Comparison of ENCODE assay signal across 1 cellular context in the genomic region with DNA sequence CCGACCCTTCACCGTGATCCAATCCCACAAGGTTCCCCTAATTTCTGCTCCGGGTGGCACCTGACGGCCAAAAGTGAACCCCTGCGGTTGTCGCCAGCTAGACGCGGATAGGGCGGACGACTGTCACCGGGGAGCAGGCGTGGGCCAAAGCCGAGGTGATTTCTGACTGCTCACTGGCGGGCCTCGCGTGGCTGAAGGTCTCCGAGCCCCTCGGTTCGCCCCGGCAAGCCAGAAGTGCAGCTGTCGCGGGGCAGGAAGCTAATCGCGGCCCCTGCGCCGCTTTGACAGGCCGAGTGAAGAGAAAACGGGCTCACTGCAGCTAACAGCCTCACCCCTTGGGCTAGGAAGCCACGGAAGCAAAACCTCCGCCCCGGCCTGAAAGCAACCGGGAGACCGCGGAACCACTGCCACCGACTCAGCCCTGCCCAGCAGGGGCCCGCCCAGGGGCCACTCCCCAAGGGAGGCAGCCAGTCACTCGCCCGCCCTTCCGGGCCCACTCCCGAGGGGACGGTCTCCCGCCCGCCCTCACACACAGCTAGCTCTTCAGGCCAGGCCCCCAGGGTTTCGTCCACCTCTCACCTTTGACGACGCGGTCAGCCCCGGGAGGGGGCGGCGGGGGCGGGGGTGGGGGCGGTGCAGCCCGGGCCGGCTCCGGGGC.
TF ChIP-seq lines count a peak whose summit lies in the region.

No MANE protein-coding gene starts in this region.

TF ChIP-seq in HepG2, 621 proteins besides CTCF, POLR2A, EP300 and RAD21 (continued from another document and continues in another):
- TF ChIP-seq RELA (CRISPR knock-in tag; IDR thresholded peaks at IDR 0.05) (no peak), KMT2B (CRISPR knock-in tag; IDR thresholded peaks at IDR 0.05) (peak; percentile 17), REL (CRISPR knock-in tag; conservative IDR thresholded peaks at IDR 0.05) (no peak), ZNF317 (CRISPR knock-in tag; IDR thresholded peaks at IDR 0.05) (0 out of 2 replicates have a peak, but pooled peaks have one; percentile 44), ZFP1 (CRISPR knock-in tag; IDR thresholded peaks at IDR 0.05) (no peak), SOX13 (IDR thresholded peaks at IDR 0.05) (no peak), SOX13 (CRISPR knock-in tag; conservative IDR thresholded peaks at IDR 0.05 in 1 of 2, IDR thresholded peaks at IDR 0.05 in 1 of 2) (no peak), GATA4 (IDR thresholded peaks at IDR 0.05; ENCODE audit: borderline replicate concordance, low read depth) (no peak; the same call in 1 of the 2 replicates), ZNF546 (CRISPR knock-in tag; conservative IDR thresholded peaks at IDR 0.05) (no peak; the same call in 1 of the 2 replicates), ZNF644 (CRISPR knock-in tag; IDR thresholded peaks at IDR 0.05; ENCODE audit: low read depth) (no peak), RFX3 (CRISPR knock-in tag; IDR thresholded peaks at IDR 0.05) (no peak), SNRNP70 (IDR thresholded peaks at IDR 0.05; ENCODE audit: low read depth, low read length) (no peak), ELF4 (CRISPR knock-in tag; IDR thresholded peaks at IDR 0.05; ENCODE audit: borderline replicate concordance) (no peak), POLR2AphosphoS2 (IDR thresholded peaks at IDR 0.05; ENCODE audit: low read depth, low read length) (no peak), ZNF879 (CRISPR knock-in tag; IDR thresholded peaks at IDR 0.05) (no peak), NCOA1 (CRISPR knock-in tag; IDR thresholded peaks at IDR 0.05) (0 out of 2 replicates have a peak, but pooled peaks have one; percentile 43), PPARG (CRISPR knock-in tag; conservative IDR thresholded peaks at IDR 0.05) (no peak), CBX1 (IDR thresholded peaks at IDR 0.05; ENCODE audit: low read depth) (no peak), ZNF34 (CRISPR knock-in tag; IDR thresholded peaks at IDR 0.05; ENCODE audit: borderline replicate concordance) (no peak)
- TF ChIP-seq, protein P1, sequence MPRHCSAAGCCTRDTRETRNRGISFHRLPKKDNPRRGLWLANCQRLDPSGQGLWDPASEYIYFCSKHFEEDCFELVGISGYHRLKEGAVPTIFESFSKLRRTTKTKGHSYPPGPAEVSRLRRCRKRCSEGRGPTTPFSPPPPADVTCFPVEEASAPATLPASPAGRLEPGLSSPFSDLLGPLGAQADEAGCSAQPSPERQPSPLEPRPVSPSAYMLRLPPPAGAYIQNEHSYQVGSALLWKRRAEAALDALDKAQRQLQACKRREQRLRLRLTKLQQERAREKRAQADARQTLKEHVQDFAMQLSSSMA (CRISPR knock-in tag; IDR thresholded peaks at IDR 0.05) = no peak
- TF ChIP-seq, protein P2, sequence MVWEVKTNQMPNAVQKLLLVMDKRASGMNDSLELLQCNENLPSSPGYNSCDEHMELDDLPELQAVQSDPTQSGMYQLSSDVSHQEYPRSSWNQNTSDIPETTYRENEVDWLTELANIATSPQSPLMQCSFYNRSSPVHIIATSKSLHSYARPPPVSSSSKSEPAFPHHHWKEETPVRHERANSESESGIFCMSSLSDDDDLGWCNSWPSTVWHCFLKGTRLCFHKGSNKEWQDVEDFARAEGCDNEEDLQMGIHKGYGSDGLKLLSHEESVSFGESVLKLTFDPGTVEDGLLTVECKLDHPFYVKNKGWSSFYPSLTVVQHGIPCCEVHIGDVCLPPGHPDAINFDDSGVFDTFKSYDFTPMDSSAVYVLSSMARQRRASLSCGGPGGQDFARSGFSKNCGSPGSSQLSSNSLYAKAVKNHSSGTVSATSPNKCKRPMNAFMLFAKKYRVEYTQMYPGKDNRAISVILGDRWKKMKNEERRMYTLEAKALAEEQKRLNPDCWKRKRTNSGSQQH (CRISPR knock-in tag; IDR thresholded peaks at IDR 0.05; ENCODE audit: low read depth) = no peak; the same call in 1 of the 2 replicates
- TF ChIP-seq, protein P3, sequence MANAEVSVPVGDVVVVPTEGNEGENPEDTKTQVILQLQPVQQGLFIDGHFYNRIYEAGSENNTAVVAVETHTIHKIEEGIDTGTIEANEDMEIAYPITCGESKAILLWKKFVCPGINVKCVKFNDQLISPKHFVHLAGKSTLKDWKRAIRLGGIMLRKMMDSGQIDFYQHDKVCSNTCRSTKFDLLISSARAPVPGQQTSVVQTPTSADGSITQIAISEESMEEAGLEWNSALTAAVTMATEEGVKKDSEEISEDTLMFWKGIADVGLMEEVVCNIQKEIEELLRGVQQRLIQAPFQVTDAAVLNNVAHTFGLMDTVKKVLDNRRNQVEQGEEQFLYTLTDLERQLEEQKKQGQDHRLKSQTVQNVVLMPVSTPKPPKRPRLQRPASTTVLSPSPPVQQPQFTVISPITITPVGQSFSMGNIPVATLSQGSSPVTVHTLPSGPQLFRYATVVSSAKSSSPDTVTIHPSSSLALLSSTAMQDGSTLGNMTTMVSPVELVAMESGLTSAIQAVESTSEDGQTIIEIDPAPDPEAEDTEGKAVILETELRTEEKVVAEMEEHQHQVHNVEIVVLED (CRISPR knock-in tag; IDR thresholded peaks at IDR 0.05; ENCODE audit: borderline replicate concordance) = no peak
- TF ChIP-seq, protein P4, sequence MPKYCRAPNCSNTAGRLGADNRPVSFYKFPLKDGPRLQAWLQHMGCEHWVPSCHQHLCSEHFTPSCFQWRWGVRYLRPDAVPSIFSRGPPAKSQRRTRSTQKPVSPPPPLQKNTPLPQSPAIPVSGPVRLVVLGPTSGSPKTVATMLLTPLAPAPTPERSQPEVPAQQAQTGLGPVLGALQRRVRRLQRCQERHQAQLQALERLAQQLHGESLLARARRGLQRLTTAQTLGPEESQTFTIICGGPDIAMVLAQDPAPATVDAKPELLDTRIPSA (CRISPR knock-in tag; IDR thresholded peaks at IDR 0.05; ENCODE audit: borderline replicate concordance) = no peak
- TF ChIP-seq, protein P5, sequence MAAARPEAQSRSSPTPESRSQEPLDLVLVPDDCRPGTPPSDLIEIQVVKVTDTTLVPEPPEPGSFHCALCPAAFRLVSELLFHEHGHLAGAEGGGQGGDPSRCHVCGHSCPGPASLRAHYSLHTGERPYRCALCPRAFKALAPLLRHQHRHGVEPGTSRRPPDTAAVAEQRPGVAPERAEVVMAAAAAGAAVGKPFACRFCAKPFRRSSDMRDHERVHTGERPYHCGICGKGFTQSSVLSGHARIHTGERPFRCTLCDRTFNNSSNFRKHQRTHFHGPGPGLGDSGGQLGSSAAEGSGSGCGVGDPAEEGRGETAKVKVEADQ (CRISPR knock-in tag; IDR thresholded peaks at IDR 0.05; ENCODE audit: borderline replicate concordance) = no peak
- TF ChIP-seq, protein P6, sequence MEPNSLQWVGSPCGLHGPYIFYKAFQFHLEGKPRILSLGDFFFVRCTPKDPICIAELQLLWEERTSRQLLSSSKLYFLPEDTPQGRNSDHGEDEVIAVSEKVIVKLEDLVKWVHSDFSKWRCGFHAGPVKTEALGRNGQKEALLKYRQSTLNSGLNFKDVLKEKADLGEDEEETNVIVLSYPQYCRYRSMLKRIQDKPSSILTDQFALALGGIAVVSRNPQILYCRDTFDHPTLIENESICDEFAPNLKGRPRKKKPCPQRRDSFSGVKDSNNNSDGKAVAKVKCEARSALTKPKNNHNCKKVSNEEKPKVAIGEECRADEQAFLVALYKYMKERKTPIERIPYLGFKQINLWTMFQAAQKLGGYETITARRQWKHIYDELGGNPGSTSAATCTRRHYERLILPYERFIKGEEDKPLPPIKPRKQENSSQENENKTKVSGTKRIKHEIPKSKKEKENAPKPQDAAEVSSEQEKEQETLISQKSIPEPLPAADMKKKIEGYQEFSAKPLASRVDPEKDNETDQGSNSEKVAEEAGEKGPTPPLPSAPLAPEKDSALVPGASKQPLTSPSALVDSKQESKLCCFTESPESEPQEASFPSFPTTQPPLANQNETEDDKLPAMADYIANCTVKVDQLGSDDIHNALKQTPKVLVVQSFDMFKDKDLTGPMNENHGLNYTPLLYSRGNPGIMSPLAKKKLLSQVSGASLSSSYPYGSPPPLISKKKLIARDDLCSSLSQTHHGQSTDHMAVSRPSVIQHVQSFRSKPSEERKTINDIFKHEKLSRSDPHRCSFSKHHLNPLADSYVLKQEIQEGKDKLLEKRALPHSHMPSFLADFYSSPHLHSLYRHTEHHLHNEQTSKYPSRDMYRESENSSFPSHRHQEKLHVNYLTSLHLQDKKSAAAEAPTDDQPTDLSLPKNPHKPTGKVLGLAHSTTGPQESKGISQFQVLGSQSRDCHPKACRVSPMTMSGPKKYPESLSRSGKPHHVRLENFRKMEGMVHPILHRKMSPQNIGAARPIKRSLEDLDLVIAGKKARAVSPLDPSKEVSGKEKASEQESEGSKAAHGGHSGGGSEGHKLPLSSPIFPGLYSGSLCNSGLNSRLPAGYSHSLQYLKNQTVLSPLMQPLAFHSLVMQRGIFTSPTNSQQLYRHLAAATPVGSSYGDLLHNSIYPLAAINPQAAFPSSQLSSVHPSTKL (CRISPR knock-in tag; IDR thresholded peaks at IDR 0.05) = peak; percentile 21; the same call in 1 of the 2 replicates
- TF ChIP-seq, protein P7, sequence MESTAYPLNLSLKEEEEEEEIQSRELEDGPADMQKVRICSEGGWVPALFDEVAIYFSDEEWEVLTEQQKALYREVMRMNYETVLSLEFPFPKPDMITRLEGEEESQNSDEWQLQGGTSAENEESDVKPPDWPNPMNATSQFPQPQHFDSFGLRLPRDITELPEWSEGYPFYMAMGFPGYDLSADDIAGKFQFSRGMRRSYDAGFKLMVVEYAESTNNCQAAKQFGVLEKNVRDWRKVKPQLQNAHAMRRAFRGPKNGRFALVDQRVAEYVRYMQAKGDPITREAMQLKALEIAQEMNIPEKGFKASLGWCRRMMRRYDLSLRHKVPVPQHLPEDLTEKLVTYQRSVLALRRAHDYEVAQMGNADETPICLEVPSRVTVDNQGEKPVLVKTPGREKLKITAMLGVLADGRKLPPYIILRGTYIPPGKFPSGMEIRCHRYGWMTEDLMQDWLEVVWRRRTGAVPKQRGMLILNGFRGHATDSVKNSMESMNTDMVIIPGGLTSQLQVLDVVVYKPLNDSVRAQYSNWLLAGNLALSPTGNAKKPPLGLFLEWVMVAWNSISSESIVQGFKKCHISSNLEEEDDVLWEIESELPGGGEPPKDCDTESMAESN (CRISPR knock-in tag; conservative IDR thresholded peaks at IDR 0.05) = peak; percentile 53; the same call in 1 of the 2 replicates
- TF ChIP-seq, protein P8, sequence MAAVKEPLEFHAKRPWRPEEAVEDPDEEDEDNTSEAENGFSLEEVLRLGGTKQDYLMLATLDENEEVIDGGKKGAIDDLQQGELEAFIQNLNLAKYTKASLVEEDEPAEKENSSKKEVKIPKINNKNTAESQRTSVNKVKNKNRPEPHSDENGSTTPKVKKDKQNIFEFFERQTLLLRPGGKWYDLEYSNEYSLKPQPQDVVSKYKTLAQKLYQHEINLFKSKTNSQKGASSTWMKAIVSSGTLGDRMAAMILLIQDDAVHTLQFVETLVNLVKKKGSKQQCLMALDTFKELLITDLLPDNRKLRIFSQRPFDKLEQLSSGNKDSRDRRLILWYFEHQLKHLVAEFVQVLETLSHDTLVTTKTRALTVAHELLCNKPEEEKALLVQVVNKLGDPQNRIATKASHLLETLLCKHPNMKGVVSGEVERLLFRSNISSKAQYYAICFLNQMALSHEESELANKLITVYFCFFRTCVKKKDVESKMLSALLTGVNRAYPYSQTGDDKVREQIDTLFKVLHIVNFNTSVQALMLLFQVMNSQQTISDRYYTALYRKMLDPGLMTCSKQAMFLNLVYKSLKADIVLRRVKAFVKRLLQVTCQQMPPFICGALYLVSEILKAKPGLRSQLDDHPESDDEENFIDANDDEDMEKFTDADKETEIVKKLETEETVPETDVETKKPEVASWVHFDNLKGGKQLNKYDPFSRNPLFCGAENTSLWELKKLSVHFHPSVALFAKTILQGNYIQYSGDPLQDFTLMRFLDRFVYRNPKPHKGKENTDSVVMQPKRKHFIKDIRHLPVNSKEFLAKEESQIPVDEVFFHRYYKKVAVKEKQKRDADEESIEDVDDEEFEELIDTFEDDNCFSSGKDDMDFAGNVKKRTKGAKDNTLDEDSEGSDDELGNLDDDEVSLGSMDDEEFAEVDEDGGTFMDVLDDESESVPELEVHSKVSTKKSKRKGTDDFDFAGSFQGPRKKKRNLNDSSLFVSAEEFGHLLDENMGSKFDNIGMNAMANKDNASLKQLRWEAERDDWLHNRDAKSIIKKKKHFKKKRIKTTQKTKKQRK (IDR thresholded peaks at IDR 0.05; ENCODE audit: low read length) = no peak
- TF ChIP-seq, protein P9, sequence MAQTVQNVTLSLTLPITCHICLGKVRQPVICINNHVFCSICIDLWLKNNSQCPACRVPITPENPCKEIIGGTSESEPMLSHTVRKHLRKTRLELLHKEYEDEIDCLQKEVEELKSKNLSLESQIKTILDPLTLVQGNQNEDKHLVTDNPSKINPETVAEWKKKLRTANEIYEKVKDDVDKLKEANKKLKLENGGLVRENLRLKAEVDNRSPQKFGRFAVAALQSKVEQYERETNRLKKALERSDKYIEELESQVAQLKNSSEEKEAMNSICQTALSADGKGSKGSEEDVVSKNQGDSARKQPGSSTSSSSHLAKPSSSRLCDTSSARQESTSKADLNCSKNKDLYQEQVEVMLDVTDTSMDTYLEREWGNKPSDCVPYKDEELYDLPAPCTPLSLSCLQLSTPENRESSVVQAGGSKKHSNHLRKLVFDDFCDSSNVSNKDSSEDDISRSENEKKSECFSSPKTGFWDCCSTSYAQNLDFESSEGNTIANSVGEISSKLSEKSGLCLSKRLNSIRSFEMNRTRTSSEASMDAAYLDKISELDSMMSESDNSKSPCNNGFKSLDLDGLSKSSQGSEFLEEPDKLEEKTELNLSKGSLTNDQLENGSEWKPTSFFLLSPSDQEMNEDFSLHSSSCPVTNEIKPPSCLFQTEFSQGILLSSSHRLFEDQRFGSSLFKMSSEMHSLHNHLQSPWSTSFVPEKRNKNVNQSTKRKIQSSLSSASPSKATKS (CRISPR knock-in tag; IDR thresholded peaks at IDR 0.05) = no peak
- TF ChIP-seq, protein P10, sequence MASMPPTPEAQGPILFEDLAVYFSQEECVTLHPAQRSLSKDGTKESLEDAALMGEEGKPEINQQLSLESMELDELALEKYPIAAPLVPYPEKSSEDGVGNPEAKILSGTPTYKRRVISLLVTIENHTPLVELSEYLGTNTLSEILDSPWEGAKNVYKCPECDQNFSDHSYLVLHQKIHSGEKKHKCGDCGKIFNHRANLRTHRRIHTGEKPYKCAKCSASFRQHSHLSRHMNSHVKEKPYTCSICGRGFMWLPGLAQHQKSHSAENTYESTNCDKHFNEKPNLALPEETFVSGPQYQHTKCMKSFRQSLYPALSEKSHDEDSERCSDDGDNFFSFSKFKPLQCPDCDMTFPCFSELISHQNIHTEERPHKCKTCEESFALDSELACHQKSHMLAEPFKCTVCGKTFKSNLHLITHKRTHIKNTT (CRISPR knock-in tag; IDR thresholded peaks at IDR 0.05) = no peak
- TF ChIP-seq, protein P11, sequence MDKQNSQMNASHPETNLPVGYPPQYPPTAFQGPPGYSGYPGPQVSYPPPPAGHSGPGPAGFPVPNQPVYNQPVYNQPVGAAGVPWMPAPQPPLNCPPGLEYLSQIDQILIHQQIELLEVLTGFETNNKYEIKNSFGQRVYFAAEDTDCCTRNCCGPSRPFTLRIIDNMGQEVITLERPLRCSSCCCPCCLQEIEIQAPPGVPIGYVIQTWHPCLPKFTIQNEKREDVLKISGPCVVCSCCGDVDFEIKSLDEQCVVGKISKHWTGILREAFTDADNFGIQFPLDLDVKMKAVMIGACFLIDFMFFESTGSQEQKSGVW (CRISPR knock-in tag; IDR thresholded peaks at IDR 0.05; ENCODE audit: borderline replicate concordance) = no peak
- TF ChIP-seq, protein P12, sequence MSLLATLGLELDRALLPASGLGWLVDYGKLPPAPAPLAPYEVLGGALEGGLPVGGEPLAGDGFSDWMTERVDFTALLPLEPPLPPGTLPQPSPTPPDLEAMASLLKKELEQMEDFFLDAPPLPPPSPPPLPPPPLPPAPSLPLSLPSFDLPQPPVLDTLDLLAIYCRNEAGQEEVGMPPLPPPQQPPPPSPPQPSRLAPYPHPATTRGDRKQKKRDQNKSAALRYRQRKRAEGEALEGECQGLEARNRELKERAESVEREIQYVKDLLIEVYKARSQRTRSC (CRISPR knock-in tag; IDR thresholded peaks at IDR 0.05; ENCODE audit: low read depth) = no peak
